In the genomic region with DNA sequence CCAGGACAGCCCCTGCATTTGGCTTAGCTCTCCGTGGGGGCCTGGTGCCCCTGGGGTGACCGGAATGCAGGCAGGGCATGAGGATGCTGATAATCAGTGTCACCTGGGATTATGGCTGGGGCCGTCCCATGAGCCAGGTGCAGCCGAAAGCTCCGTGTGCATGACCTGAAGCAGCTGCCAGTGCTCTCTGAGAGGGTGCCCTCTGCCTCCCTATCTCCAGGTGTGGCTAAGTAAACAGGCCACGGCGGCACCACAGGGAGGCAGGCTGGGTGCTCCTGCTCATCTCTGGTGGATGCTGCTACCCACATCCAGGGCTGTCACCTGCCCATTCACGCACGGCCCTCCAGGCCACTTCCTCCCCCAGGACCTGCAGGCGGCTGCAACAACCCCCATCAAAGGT, we compare ENCODE assay signal across 1 cellular context.
TF ChIP-seq lines count a peak whose summit lies in the region.

No MANE protein-coding gene starts in this region.

TF ChIP-seq in IMR-90, 13 proteins besides CTCF, POLR2A, EP300 and RAD21:
- TF ChIP-seq RCOR1 (IDR thresholded peaks at IDR 0.05; ENCODE audit: insufficient replicate concordance, low read length) (no peak), MXI1 (IDR thresholded peaks at IDR 0.05; ENCODE audit: borderline replicate concordance, low read depth, low read length) (no peak)
TF ChIP-seq in IMR-90: peak in this region for 0.
